Comparison of ENCODE assay signal across 20 cellular contexts in genomic region chr19:48755787-48756674, GRCh38. TPM values are rescaled to one million over a fixed set of nuclear protein-coding genes. Genes with fewer than 3 reads are reported as not detected.
DNase-seq lines count a peak whose midpoint lies in the region; ATAC-seq and TF ChIP-seq lines count a peak whose summit lies in the region.
"Had no signal": no experiment of that assay in that cellular context is flagged by ENCODE, and none has a peak within 500 bp of the region (broad histone marks: within the 10 kb centered on the region; RNA-seq: fewer than 3 reads in every experiment).

No MANE protein-coding gene starts in this region.

- H3K4me1 ChIP-seq in Panc1 (ENCODE audit: control insufficient read depth, insufficient read depth, low read length) (no peaks in the 10 kb centered on the region; the same call in 1 of the 2 replicates), iPS-20b (ENCODE audit: insufficient read depth, low read length) (peaks cover 11% of the 10 kb centered on the region; the same call in 1 of the 2 replicates), osteoblast (ENCODE audit: insufficient read depth, low read length) (no peaks in the 10 kb centered on the region), heart right ventricle (peaks cover 7 to 40% (median 30%) of the 10 kb centered on the region in 9 donors)

- no peak for ATAC-seq in Panc1
- ATAC-seq in HG02970 (IDR thresholded peaks at IDR 0.05; ENCODE audit: low FRiP score, unreplicated experiment), result no peak
- ATAC-seq in heart right ventricle, result no peak
- no peak for ATAC-seq in CD4-positive, alpha-beta T cell (ENCODE audit: poor library complexity)
- ATAC-seq in GM21825 (IDR thresholded peaks at IDR 0.05; ENCODE audit: unreplicated experiment), result no peak
- ATAC-seq: HCT116 had no signal

- H3K36me3 Mint-ChIP-seq in CD4-positive, alpha-beta T cell (ENCODE audit: low read depth), result no peaks in the 10 kb centered on the region

- WGBS in heart right ventricle, 2 donors, result 88 to 90% methylated on average over 18 of the region's 18 CpGs

- peak overlapping the region; percentile 11; the same call in 1 of the 2 replicates for H3K9ac ChIP-seq in iPS-20b (ENCODE audit: low read depth, low read length)

- H3K9me3 ChIP-seq in Panc1 (ENCODE audit: control insufficient read depth, insufficient read depth, low read depth, low read length) (no peaks in the 10 kb centered on the region), iPS-20b (ENCODE audit: insufficient read depth, low read depth, low read length) (no peaks in the 10 kb centered on the region), osteoblast (ENCODE audit: low read depth, low read length) (no peaks in the 10 kb centered on the region), heart right ventricle (no peaks in the 10 kb centered on the region)
- H3K9me3 ChIP-seq in CD4-positive, alpha-beta T cell (ENCODE audit: control insufficient read depth, low read length), result no peaks in the 10 kb centered on the region
- H3K9me3 ChIP-seq: MG63 had no signal

- intact Hi-C loops in Panc1 (cut with micrococcal nuclease; ENCODE audit: unreplicated experiment), result no loop called here
- intact Hi-C loops in heart right ventricle (cut with DNase I), result no loop called here
- intact Hi-C loops in CD4-positive, alpha-beta T cell (cut with DNase I, micrococcal nuclease), result no loop called here

- peaks cover 20% of the 10 kb centered on the region for H3K4me1 Mint-ChIP-seq in CD4-positive, alpha-beta T cell (ENCODE audit: low read depth)

- BruUV-seq in Panc1 (replicated peaks; lab: Mats Ljungman, UMichigan), result no TSS peak

- H3K9me3 Mint-ChIP-seq in CD4-positive, alpha-beta T cell, result no peaks in the 10 kb centered on the region

- TF ChIP-seq CTCF in Panc1 (IDR thresholded peaks at IDR 0.05) (no peak), osteoblast (IDR thresholded peaks at IDR 0.05; ENCODE audit: extremely low read depth, low read depth, low read length) (no peak), heart right ventricle (IDR thresholded peaks at IDR 0.05) (no peak)
- no peak for TF ChIP-seq CTCF in CD4-positive, alpha-beta T cell (IDR thresholded peaks at IDR 0.05)

- CTCF ChIA-PET in Panc1 (lab: Charles Lee), result no interaction called here
- CTCF ChIA-PET in CD4-positive, alpha-beta T cell (lab: Charles Lee), result no interaction called here

- H3K27ac ChIP-seq in Panc1 (ENCODE audit: low read length) (peak overlapping the region; percentile 9; the same call in 1 of the 2 replicates), iPS-20b (ENCODE audit: low read length) (no peak overlapping the region), osteoblast (ENCODE audit: low read depth, low read length) (no peak overlapping the region), heart right ventricle (no peak overlapping the region)
- no peak overlapping the region for H3K27ac ChIP-seq in CD4-positive, alpha-beta T cell (ENCODE audit: low read depth, low read length)

- H3K4me3 Mint-ChIP-seq in CD4-positive, alpha-beta T cell, result no peak overlapping the region

- H3K4me2 ChIP-seq in osteoblast (ENCODE audit: insufficient read depth, low read length), result no peak overlapping the region

- H3K4me3 ChIP-seq in H7 (ENCODE audit: insufficient read depth, low read depth, low read length), result no peak overlapping the region
- H3K4me3 ChIP-seq in Panc1 (ENCODE audit: low read depth in 2 of 2, low read length in 2 of 2), result no peak overlapping the region
- H3K4me3 ChIP-seq in iPS-20b (ENCODE audit: low read length), result no peak overlapping the region
- no peak overlapping the region for H3K4me3 ChIP-seq in osteoblast (ENCODE audit: insufficient read depth, low read length)
- no peak overlapping the region for H3K4me3 ChIP-seq in heart right ventricle
- H3K4me3 ChIP-seq: MG63 had no signal

- H4K20me1 ChIP-seq in osteoblast (ENCODE audit: insufficient read depth, low read length), result no peaks in the 10 kb centered on the region

- POLR2A ChIA-PET in Panc1 (lab: Charles Lee), result no interaction called here
- POLR2A ChIA-PET in CD4-positive, alpha-beta T cell (lab: Charles Lee), result no interaction called here

- H3K27ac Mint-ChIP-seq in CD4-positive, alpha-beta T cell, result no peak overlapping the region

- H3K27me3 ChIP-seq in H7 (ENCODE audit: control insufficient read depth, insufficient read depth, low read length) (peaks cover 8% of the 10 kb centered on the region; the same call in 1 of the 2 replicates), Panc1 (ENCODE audit: control insufficient read depth, insufficient read depth, low read length) (no peaks in the 10 kb centered on the region), iPS-20b (ENCODE audit: insufficient read depth, low read length) (peaks cover 27% of the 10 kb centered on the region), osteoblast (ENCODE audit: insufficient read depth, low read length) (peaks cover 31% of the 10 kb centered on the region), heart right ventricle (peaks cover 0 to 38% (median 18%) of the 10 kb centered on the region in 7 donors)
- peaks cover 24% of the 10 kb centered on the region for H3K27me3 ChIP-seq in CD4-positive, alpha-beta T cell (ENCODE audit: control insufficient read depth, insufficient read depth, low read length)

- DNase-seq in H7 (peak; percentile 48), Panc1 (ENCODE audit: low read depth, low spot score) (no peak), osteoblast (ENCODE audit: insufficient read length, low spot score, missing footprints) (peak; percentile 56), heart right ventricle (no peak)
- DNase-seq in CD4-positive, alpha-beta T cell, result no peak
- DNase-seq: ACHN; C1 segment of cervical spinal cord; Karpas-422; NCI-H1048; NCI-H1436 treated with DMSO at 0.1 percent for 48 hours; NCI-H2171; NK-92 treated with Interleukin-12 subunit alpha and Interleukin-12 subunit beta, amount 100 ng/mL, for 24 hours; T-helper 1 cell had no signal

- no peaks in the 10 kb centered on the region; the same call in 1 of the 2 replicates for H3K36me3 ChIP-seq in H7 (replicated peaks; ENCODE audit: control insufficient read depth, insufficient read depth, low read length)
- peaks cover 5% of the 10 kb centered on the region; the same call in 1 of the 2 replicates for H3K36me3 ChIP-seq in Panc1 (ENCODE audit: control insufficient read depth, insufficient read depth, low read length)
- H3K36me3 ChIP-seq in iPS-20b (ENCODE audit: insufficient read depth, low read depth, low read length), result no peaks in the 10 kb centered on the region
- H3K36me3 ChIP-seq in osteoblast (ENCODE audit: insufficient read depth, low read length), result no peaks in the 10 kb centered on the region
- H3K36me3 ChIP-seq in heart right ventricle, result no peaks in the 10 kb centered on the region
- H3K36me3 ChIP-seq: MG63 had no signal

- no peak overlapping the region for H2AFZ ChIP-seq in osteoblast (ENCODE audit: low read length)

- peaks cover 41% of the 10 kb centered on the region for H3K27me3 Mint-ChIP-seq in CD4-positive, alpha-beta T cell

- in situ Hi-C loops in Panc1 (cut with HindIII; ENCODE audit: low pct_unique_long_range_greater_than_20kb, low sequenced_read_pairs), result no loop called here

- no peaks in the 10 kb centered on the region for H3K79me2 ChIP-seq in osteoblast (ENCODE audit: insufficient read depth, low read length)

RNA-seq across cellular contexts. Expression of gene FGF21, which starts 0.7 kb away (rescaled TPM):
- total RNA-seq in H7 (2014; rRNA removed; shearing (Covaris generic)), result 0.35 TPM in 1 of 2 replicates, not detected in the other
- total RNA-seq in Panc1 (2021; ENCODE audit: unreplicated experiment), result not detected
- 0.17 TPM for polyA plus RNA-seq in Panc1 (2012; ENCODE audit: insufficient read length)
- not detected in 2 replicates for total RNA-seq in osteoblast
- not detected for total RNA-seq in heart right ventricle
- polyA plus RNA-seq in heart right ventricle, result not detected
- not detected for total RNA-seq in CD4-positive, alpha-beta T cell
- total RNA-seq: OCI-LY7, RPMI7951 had no signal

RNA-seq across cellular contexts. Expression of gene FUT1, which starts 3.6 kb away (rescaled TPM):
- total RNA-seq in H7 (2014; rRNA removed; shearing (Covaris generic)), result 6.1 and 8.2 TPM in 2 replicates
- total RNA-seq in Panc1 (2021; ENCODE audit: unreplicated experiment), result 0.13 TPM
- polyA plus RNA-seq in Panc1 (2012; ENCODE audit: insufficient read length), result not detected
- total RNA-seq in osteoblast, result under 0.01 TPM in 1 of 2 replicates, not detected in the other
- 1 to 10 TPM; 1.8 to 5.7 (median 2.7) TPM for total RNA-seq in heart right ventricle
- polyA plus RNA-seq in heart right ventricle, result 1 to 10 TPM; 2.2 to 5.4 TPM
- not detected for total RNA-seq in CD4-positive, alpha-beta T cell

RNA-seq across cellular contexts. Expression of gene IZUMO1, which starts 9.3 kb away (rescaled TPM):
- total RNA-seq in H7 (2014; rRNA removed; shearing (Covaris generic)), result 0.18 and 0.24 TPM in 2 replicates
- total RNA-seq in Panc1 (2021; ENCODE audit: unreplicated experiment), result not detected
- polyA plus RNA-seq in Panc1 (2012; ENCODE audit: insufficient read length), result not detected
- total RNA-seq in osteoblast, result not detected in 2 replicates
- under 1 TPM in 9 of 10 donors, not detected in 1; 0.12 to 0.95 (median 0.68) TPM for total RNA-seq in heart right ventricle
- 1 to 10 TPM in 1 of 2 donors, under 1 TPM in 1; 0.39 to 1.3 TPM for polyA plus RNA-seq in heart right ventricle
- not detected for total RNA-seq in CD4-positive, alpha-beta T cell
- total RNA-seq: OCI-LY7 had no signal

RNA-seq across cellular contexts. Expression of gene RASIP1, which starts 15.6 kb away (rescaled TPM):
- 4.5 and 4.6 TPM in 2 replicates for total RNA-seq in H7 (2014; rRNA removed; shearing (Covaris generic))
- total RNA-seq in Panc1 (2021; ENCODE audit: unreplicated experiment) (0.41 TPM), osteoblast (2.1 and 3.6 TPM in 2 replicates), heart right ventricle (10 to 100 TPM; 13.6 to 23.5 (median 15.4) TPM)
- polyA plus RNA-seq in Panc1 (2012; ENCODE audit: insufficient read length), result 0.92 TPM
- polyA plus RNA-seq in heart right ventricle, result 10 to 100 TPM; 19.9 to 27.3 TPM
- total RNA-seq in CD4-positive, alpha-beta T cell, result under 1 TPM; 0.55 to 0.56 TPM

RNA-seq across cellular contexts. Expression of gene MAMSTR, which starts 36.5 kb away (rescaled TPM):
- total RNA-seq in H7 (2014; rRNA removed; shearing (Covaris generic)), result 1.7 and 2.4 TPM in 2 replicates
- total RNA-seq in Panc1 (2021; ENCODE audit: unreplicated experiment), result 3.3 TPM
- polyA plus RNA-seq in Panc1 (2012; ENCODE audit: insufficient read length), result 5.8 TPM
- total RNA-seq in osteoblast, result 0.36 and 0.59 TPM in 2 replicates
- total RNA-seq in heart right ventricle, result 1 to 10 TPM; 1.9 to 7.5 (median 3.4) TPM
- polyA plus RNA-seq in heart right ventricle, result 1 to 10 TPM; 2.4 to 6.4 TPM
- total RNA-seq in CD4-positive, alpha-beta T cell, result under 1 TPM; 0.47 to 0.50 TPM

Comparison
In these comparisons a context has a peak if more than half of its experiments do, and no peak if none do; other contexts are left out.
1. DNase-seq: peak in H7 (single experiment) and osteoblast (single experiment); none in Panc1 (single experiment), heart right ventricle (0 of 2) and CD4-positive, alpha-beta T cell (0 of 10).